8 cellular contexts compared by ENCODE assay signal in the genomic region with DNA sequence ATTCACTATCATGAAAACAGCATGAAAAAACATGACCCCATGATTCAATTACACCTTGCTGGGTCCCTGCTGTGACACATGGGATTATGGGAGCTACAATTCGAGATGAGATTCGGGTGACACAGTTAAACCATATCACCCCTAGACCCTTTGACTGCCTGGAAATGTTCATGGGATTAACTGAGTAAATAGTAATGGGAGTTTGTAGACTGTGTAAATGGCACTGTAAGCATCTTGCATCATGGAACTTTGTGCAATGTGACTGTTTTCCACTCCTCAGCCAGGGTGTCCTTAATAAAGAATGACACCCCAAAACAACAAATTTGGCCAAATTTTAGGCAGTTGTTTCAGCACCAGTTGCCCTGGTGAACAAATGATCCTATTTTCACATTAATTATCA. TPM values are rescaled to one million over a fixed set of nuclear protein-coding genes. Genes with fewer than 3 reads are reported as not detected.
"Had no signal": no experiment of that assay in that cellular context is flagged by ENCODE, and none has a peak within 500 bp of the region (broad histone marks: within the 10 kb centered on the region; RNA-seq: fewer than 3 reads in every experiment).

No MANE protein-coding gene starts in this region.

- ATAC-seq: GM23338 had no signal

- H3K4me3 ChIP-seq: GM23338 had no signal

- H3K27ac ChIP-seq: KMS-11 had no signal

- DNase-seq: H9, HCEC 1CT, KBM-7 had no signal

- H3K9ac ChIP-seq: KMS-11 had no signal

RNA-seq across cellular contexts. Expression of a gene that starts 7.9 kb away (rescaled TPM):
- total RNA-seq: GM23338, H1, H9, HT-29 had no signal
- polyA plus RNA-seq: GM23338, H1, IgD-negative memory B cell had no signal
